ENCODE assay signal across 18 cellular contexts in the genomic region with DNA sequence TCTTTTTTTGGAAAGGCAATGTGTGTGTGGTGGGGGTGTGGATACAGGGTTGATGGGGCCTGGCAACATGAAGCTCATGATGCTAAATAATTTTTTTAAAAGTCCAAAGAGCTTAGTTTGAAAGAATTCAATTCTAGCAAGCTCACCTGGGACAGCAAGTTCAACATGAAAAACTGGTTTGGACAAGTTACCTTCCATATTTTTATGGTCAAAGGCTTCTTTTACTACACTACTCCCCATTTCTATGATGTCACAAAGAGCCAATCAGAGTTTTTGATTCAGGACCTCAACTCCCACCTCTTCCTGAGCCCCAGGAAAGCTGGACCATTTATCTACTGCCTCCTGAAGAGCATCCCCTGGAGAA.
"Had no signal": no experiment of that assay in that cellular context is flagged by ENCODE, and none has a peak within 500 bp of the region (broad histone marks: within the 10 kb centered on the region; RNA-seq: fewer than 3 reads in every experiment).

No MANE protein-coding gene starts in this region.

- H3K4me3 Mint-ChIP-seq: activated CD4-positive, alpha-beta memory T cell treated with anti-CD3 and anti-CD28 coated beads for 36 hours; activated naive CD4-positive, alpha-beta T cell treated with anti-CD3 and anti-CD28 coated beads, Interleukin-2, amount 10 ng/mL, durations not matched to agents 7 days and 5 days; activated naive CD8-positive, alpha-beta T cell treated with anti-CD3 and anti-CD28 coated beads, Interleukin-2, amount 10 ng/mL, durations not matched to agents 7 days and 5 days; activated T-cell treated with anti-CD3 and anti-CD28 coated beads, Interleukin-2, amount 50 U/mL, for 24 hours; activated T-cell treated with anti-CD3 and anti-CD28 coated beads, Interleukin-2, amount 50 U/mL, for 72 hours; WTC11 had no signal

- H3K4me1 Mint-ChIP-seq: activated naive CD4-positive, alpha-beta T cell treated with anti-CD3 and anti-CD28 coated beads, Interleukin-2, amount 10 ng/mL, durations not matched to agents 7 days and 5 days; activated naive CD8-positive, alpha-beta T cell treated with anti-CD3 and anti-CD28 coated beads, Interleukin-2, amount 10 ng/mL, durations not matched to agents 7 days and 5 days had no signal

- DNase-seq: activated CD4-positive, alpha-beta memory T cell treated with anti-CD3 and anti-CD28 coated beads for 36 hours; activated gamma-delta T cell; activated naive CD4-positive, alpha-beta T cell; activated T-cell treated with anti-CD3 and anti-CD28 coated beads for 4 hours; activated T-cell treated with anti-CD3 and anti-CD28 coated beads, Interleukin-2, amount 50 U/mL, for 24 hours; central memory CD4-positive, alpha-beta T cell; cerebellar nuclear complex; colonic mucosa; effector CD8-positive, alpha-beta T cell had no signal

- H3K27ac Mint-ChIP-seq: activated CD4-positive, alpha-beta memory T cell treated with anti-CD3 and anti-CD28 coated beads for 36 hours; activated naive CD4-positive, alpha-beta T cell treated with anti-CD3 and anti-CD28 coated beads, Interleukin-2, amount 10 ng/mL, durations not matched to agents 7 days and 5 days; activated naive CD4-positive, alpha-beta T cell treated with anti-CD3 and anti-CD28 coated beads, Interleukin-2, amount 50 U/mL, for 72 hours; activated naive CD8-positive, alpha-beta T cell treated with anti-CD3 and anti-CD28 coated beads, Interleukin-2, amount 10 ng/mL, durations not matched to agents 7 days and 5 days; activated T-cell treated with anti-CD3 and anti-CD28 coated beads, Interleukin-2, amount 50 U/mL, for 24 hours; activated T-cell treated with anti-CD3 and anti-CD28 coated beads, Interleukin-2, amount 50 U/mL, for 72 hours; WTC11 had no signal

- H3K36me3 Mint-ChIP-seq: activated CD4-positive, alpha-beta memory T cell treated with anti-CD3 and anti-CD28 coated beads for 36 hours; activated naive CD4-positive, alpha-beta T cell treated with anti-CD3 and anti-CD28 coated beads, Interleukin-2, amount 10 ng/mL, durations not matched to agents 7 days and 5 days; activated naive CD4-positive, alpha-beta T cell treated with anti-CD3 and anti-CD28 coated beads, Interleukin-2, amount 50 U/mL, for 72 hours; activated naive CD8-positive, alpha-beta T cell treated with anti-CD3 and anti-CD28 coated beads, Interleukin-2, amount 10 ng/mL, durations not matched to agents 7 days and 5 days; brain; WTC11 had no signal

- ATAC-seq: activated naive CD4-positive, alpha-beta T cell treated with anti-CD3 and anti-CD28 coated beads, Interleukin-2, amount 50 U/mL, for 72 hours; activated T-cell treated with anti-CD3 and anti-CD28 coated beads, Interleukin-2, amount 50 U/mL, for 72 hours had no signal

- H3K4me3 ChIP-seq: ascending aorta, breast epithelium, cardiac muscle cell, colonic mucosa had no signal

- H3K9me3 Mint-ChIP-seq: activated CD4-positive, alpha-beta memory T cell treated with anti-CD3 and anti-CD28 coated beads for 36 hours; activated naive CD4-positive, alpha-beta T cell treated with anti-CD3 and anti-CD28 coated beads, Interleukin-2, amount 10 ng/mL, durations not matched to agents 7 days and 5 days; activated naive CD4-positive, alpha-beta T cell treated with anti-CD3 and anti-CD28 coated beads, Interleukin-2, amount 50 U/mL, for 72 hours; activated naive CD8-positive, alpha-beta T cell treated with anti-CD3 and anti-CD28 coated beads, Interleukin-2, amount 10 ng/mL, durations not matched to agents 7 days and 5 days; activated T-cell treated with anti-CD3 and anti-CD28 coated beads, Interleukin-2, amount 50 U/mL, for 24 hours; activated T-cell treated with anti-CD3 and anti-CD28 coated beads, Interleukin-2, amount 50 U/mL, for 72 hours; WTC11 had no signal
